In the genomic region with DNA sequence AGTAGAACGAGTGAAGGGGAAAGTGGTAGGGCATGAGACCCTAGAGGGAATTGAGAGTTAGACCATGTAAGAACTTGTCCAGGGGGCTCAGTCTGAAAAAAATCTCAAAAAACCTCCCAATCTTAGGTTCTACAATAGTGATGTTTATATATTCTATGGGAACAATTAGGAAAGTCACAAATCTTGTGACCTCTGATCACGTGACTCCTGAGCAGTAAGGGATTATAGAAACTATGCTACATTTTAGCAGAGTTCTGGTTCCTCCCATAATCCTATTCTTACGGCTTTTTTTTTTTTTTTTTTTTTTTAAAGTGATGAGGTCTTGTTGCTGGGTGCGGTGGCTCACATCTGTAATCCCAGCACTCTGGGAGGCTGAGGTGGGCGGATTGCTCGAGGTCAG, we compare ENCODE assay signal across 7 cellular contexts.
"Had no signal": no experiment of that assay in that cellular context is flagged by ENCODE, and none has a peak within 500 bp of the region (broad histone marks: within the 10 kb centered on the region; RNA-seq: fewer than 3 reads in every experiment).

No MANE protein-coding gene starts in this region.

- H3K36me3 ChIP-seq: HAP-1 had no signal

- H3K4me3 ChIP-seq: GM23248, HAP-1 had no signal

- H3K27ac ChIP-seq: GM23248 had no signal

- H2AFZ ChIP-seq: GM23248 had no signal

- ATAC-seq: HCT116 had no signal

- H3K4me3 Mint-ChIP-seq: HFFc6 had no signal

- H3K9ac ChIP-seq: GM23248 had no signal

- DNase-seq: GM23248, H7, HFFc6, KG1 had no signal

- H3K9me3 Mint-ChIP-seq: HFFc6, IgD-negative memory B cell had no signal

- H3K9me3 ChIP-seq: HAP-1 had no signal

- H3K27ac Mint-ChIP-seq: HFFc6 had no signal

- H3K27me3 Mint-ChIP-seq: IgD-negative memory B cell had no signal
